Comparison of ENCODE assay signal across 9 cellular contexts in genomic region chr6:1607557-1608221, GRCh38. TPM values are rescaled to one million over a fixed set of nuclear protein-coding genes. Genes with fewer than 3 reads are reported as not detected.
A peak's percentile ranks its signal among the peaks of the same experiment; 100 is the strongest.
DNase-seq lines count a peak whose midpoint lies in the region; ATAC-seq and TF ChIP-seq lines count a peak whose summit lies in the region.
"Had no signal": no experiment of that assay in that cellular context is flagged by ENCODE, and none has a peak within 500 bp of the region (broad histone marks: within the 10 kb centered on the region; RNA-seq: fewer than 3 reads in every experiment).

No MANE protein-coding gene starts in this region.

- H3K9me3 ChIP-seq in prostate gland = no peaks in the 10 kb centered on the region

- peak overlapping the region in 1 of 2 donors; percentile 63 for H3K27ac Mint-ChIP-seq in effector memory CD8-positive, alpha-beta T cell

- no peak for ATAC-seq in effector memory CD8-positive, alpha-beta T cell (replicated peaks)
- no peak for ATAC-seq in GM21528 (IDR thresholded peaks at IDR 0.05; ENCODE audit: low FRiP score, unreplicated experiment)
- ATAC-seq in GM18517 (IDR thresholded peaks at IDR 0.05; ENCODE audit: unreplicated experiment) = no peak

- peaks cover 3% of the 10 kb centered on the region for H3K4me1 ChIP-seq in prostate gland (replicated peaks)

- peak overlapping the region; percentile 83 to 91 for H3K27ac ChIP-seq in prostate gland

- H3K36me3 Mint-ChIP-seq in effector memory CD8-positive, alpha-beta T cell (ENCODE audit: insufficient read depth) = peaks cover 18% of the 10 kb centered on the region

- no peak for TF ChIP-seq POLR2A in prostate gland (IDR thresholded peaks at IDR 0.05)

- peak overlapping the region; percentile 62 to 74 for H3K4me3 Mint-ChIP-seq in effector memory CD8-positive, alpha-beta T cell

- no peaks in the 10 kb centered on the region for H3K36me3 ChIP-seq in prostate gland

- peaks cover 60 to 76% of the 10 kb centered on the region in 2 donors for H3K27me3 Mint-ChIP-seq in effector memory CD8-positive, alpha-beta T cell

- 48% methylated on average over 31 of the region's 31 CpGs for WGBS in prostate gland

- H3K9me3 Mint-ChIP-seq in effector memory CD8-positive, alpha-beta T cell = no peaks in the 10 kb centered on the region

- peaks cover 19 to 43% of the 10 kb centered on the region in 2 donors for H3K4me1 Mint-ChIP-seq in effector memory CD8-positive, alpha-beta T cell (ENCODE audit: low read depth in 2 of 2)

- DNase-seq in NCI-H524 (lab: John Stamatoyannopoulos, UW) = peak; percentile 35 to 71
- DNase-seq in NCI-H524 treated with DMSO at 0.1 percent for 48 hours (lab: John Stamatoyannopoulos, UW) = no peak
- peak; percentile 63 for DNase-seq in NCI-H460 (ENCODE audit: extremely low read depth, low read depth)
- no peak for DNase-seq in effector memory CD8-positive, alpha-beta T cell
- DNase-seq in prostate gland (ENCODE audit: low spot score) = no peak
- DNase-seq in cortex of kidney (lab: John Stamatoyannopoulos, UW) = no peak
- DNase-seq: NCI-H2081 treated with DMSO at 0.1 percent for 48 hours had no signal

- H3K27me3 ChIP-seq in prostate gland (replicated peaks; ENCODE audit: insufficient read depth) = peaks cover 2% of the 10 kb centered on the region

- no peak for TF ChIP-seq CTCF in prostate gland (IDR thresholded peaks at IDR 0.05)

- intact Hi-C loops in prostate gland (cut with DNase I) = loop anchor here (5.0 to 10.0 kb wide), 4 partner anchors 427 to 840 kb away; no protein-coding TSS in a partner anchor

- peak overlapping the region in 1 of 2 donors; percentile 51 for H3K4me3 ChIP-seq in prostate gland

RNA-seq across cellular contexts. Expression of gene FOXC1, which starts 2.0 kb away (rescaled TPM):
- 94.3 and 111 TPM in 2 replicates for total RNA-seq in NCI-H460 (2014; rRNA removed; shearing (Covaris generic))
- 41.9 and 42.0 TPM in 2 replicates for polyA plus RNA-seq in NCI-H460 (2014; cell fraction: nucleus; rRNA removed)
- 10 to 100 TPM in 1 of 2 donors, 1 to 10 TPM in 1; 9.2 to 11.2 TPM for total RNA-seq in prostate gland

Comparison
In these comparisons a context has a peak if more than half of its experiments do, and no peak if none do; other contexts are left out.
1. DNase-seq: peak in NCI-H524 (2 of 2) and NCI-H460 (single experiment); none in NCI-H524 treated with DMSO at 0.1 percent for 48 hours (single experiment), effector memory CD8-positive, alpha-beta T cell (0 of 3), prostate gland (single experiment) and cortex of kidney (single experiment).